In the genomic region with DNA sequence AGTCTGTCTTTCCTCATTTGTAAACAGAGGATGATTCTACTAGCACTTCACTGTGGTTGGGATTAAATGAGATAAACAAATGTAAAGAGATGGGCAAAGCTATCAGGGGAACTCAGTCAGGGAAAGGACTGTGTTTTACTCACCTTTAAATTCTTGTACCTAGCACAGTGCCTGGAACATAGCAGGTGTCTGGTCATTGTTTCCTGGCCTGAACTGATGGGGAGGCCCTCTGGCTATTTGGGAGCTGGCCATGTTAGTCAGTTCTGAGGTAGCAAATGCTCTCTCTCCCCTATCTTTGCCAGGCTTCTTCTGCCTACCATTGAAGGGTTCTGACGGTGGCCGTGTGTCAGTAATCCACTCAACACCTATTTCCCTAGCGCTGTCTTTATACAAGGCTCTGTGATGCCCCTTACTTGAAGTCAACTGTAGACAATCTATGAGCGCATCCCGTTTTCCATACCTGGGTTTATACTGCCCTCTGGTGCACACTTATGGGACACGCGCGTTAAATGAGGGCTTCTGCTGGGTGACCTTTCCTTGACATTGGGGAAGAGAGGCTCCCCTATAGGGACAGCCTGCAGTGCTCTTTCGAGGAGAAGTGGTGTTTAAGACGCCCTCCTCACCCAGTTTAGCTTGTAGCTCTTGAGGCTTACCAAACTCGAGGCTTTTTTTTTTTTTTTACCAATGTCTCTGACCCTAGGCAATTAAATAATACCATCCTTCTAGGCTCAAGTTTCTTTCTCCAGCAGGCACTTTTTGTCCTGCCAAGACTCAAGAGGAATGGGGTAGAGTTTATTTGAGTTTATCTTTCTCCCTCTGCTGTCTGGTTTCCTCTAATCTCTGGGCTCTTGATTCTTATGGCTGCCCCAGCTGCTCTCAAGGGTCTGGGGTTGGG, we compare ENCODE assay signal across 8 cellular contexts. TPM values are rescaled to one million over a fixed set of nuclear protein-coding genes. Genes with fewer than 3 reads are reported as not detected.
DNase-seq lines count a peak whose midpoint lies in the region; ATAC-seq, FAIRE-seq and TF ChIP-seq lines count a peak whose summit lies in the region.

No MANE protein-coding gene starts in this region.

- no peak overlapping the region for H3K4me3 Mint-ChIP-seq in activated T-cell treated with anti-CD3 and anti-CD28 coated beads, Interleukin-2, amount 50 U/mL, for 24 hours
- no peak overlapping the region for H3K4me3 Mint-ChIP-seq in neural progenitor cell

- H3K27ac ChIP-seq in A549 (no peak overlapping the region), PC-3 (ENCODE audit: low read length) (no peak overlapping the region), fibroblast of lung (ENCODE audit: insufficient read depth, low read length) (no peak overlapping the region), neural progenitor cell (no peak overlapping the region), stomach (peak overlapping the region in 1 of 5 donors; percentile 5)

- no peak overlapping the region for H3K4me2 ChIP-seq in A549
- H3K4me2 ChIP-seq in PC-3 (ENCODE audit: low read length) = no peak overlapping the region
- H3K4me2 ChIP-seq in fibroblast of lung (ENCODE audit: extremely low read depth, insufficient read depth, low read length) = no peak overlapping the region
- no peak overlapping the region for H3K4me2 ChIP-seq in neural progenitor cell

- DNase-seq in A549 (ENCODE audit: low read depth in 1 of 2, low spot score in 1 of 2) (peak; percentile 33 to 60), LHCN-M2 (ENCODE audit: low read depth) (peak; percentile 54), PC-3 (peak; percentile 80), fibroblast of lung (ENCODE audit: low read depth in 2 of 2) (peak; percentile 35 to 63), neural progenitor cell (ENCODE audit: low spot score) (peak; percentile 81), stomach (peak; percentile 66)
- DNase-seq in activated T-cell treated with anti-CD3 and anti-CD28 coated beads, Interleukin-2, amount 50 U/mL, for 24 hours = peak; percentile 76

- TF ChIP-seq EP300 in A549 (IDR thresholded peaks at IDR 0.05) = no peak
- TF ChIP-seq EP300 in stomach (IDR thresholded peaks at IDR 0.05) = no peak

- no peak for FAIRE-seq in A549 (lab: Jason Lieb, UNC)

- peak; percentile 89 to 92 for ATAC-seq in A549
- ATAC-seq in GM18867 (IDR thresholded peaks at IDR 0.05; ENCODE audit: unreplicated experiment) = peak; percentile 73
- peak; percentile 73 for ATAC-seq in PC-3

- no peak for TF ChIP-seq POLR2A in A549 (IDR thresholded peaks at IDR 0.05; ENCODE audit: low read length)
- no peak for TF ChIP-seq POLR2A in stomach (IDR thresholded peaks at IDR 0.05)

- H3K79me2 ChIP-seq in PC-3 (ENCODE audit: low read length) (no peaks in the 10 kb centered on the region), fibroblast of lung (ENCODE audit: control insufficient read depth, insufficient read depth, low read length) (no peaks in the 10 kb centered on the region), neural progenitor cell (ENCODE audit: low read depth) (no peaks in the 10 kb centered on the region)

- H3K4me1 ChIP-seq in A549 (no peaks in the 10 kb centered on the region), PC-3 (ENCODE audit: insufficient read depth, low read length) (peaks cover 5% of the 10 kb centered on the region; the same call in 1 of the 2 replicates), fibroblast of lung (ENCODE audit: control insufficient read depth, extremely low read depth, insufficient read depth, low read length) (no peaks in the 10 kb centered on the region), neural progenitor cell (peaks cover 4% of the 10 kb centered on the region), stomach (peaks cover 6 to 11% (median 9%) of the 10 kb centered on the region in 4 donors)

- H2AFZ ChIP-seq in PC-3 (ENCODE audit: low read length) (no peak overlapping the region), fibroblast of lung (ENCODE audit: low read length) (no peak overlapping the region), neural progenitor cell (replicated peaks) (no peak overlapping the region)

- no peaks in the 10 kb centered on the region for H3K9me3 Mint-ChIP-seq in activated T-cell treated with anti-CD3 and anti-CD28 coated beads, Interleukin-2, amount 50 U/mL, for 24 hours
- H3K9me3 Mint-ChIP-seq in neural progenitor cell = no peaks in the 10 kb centered on the region

- peak; percentile 79 to 87 for TF ChIP-seq RAD21 in A549 (conservative IDR thresholded peaks at IDR 0.05 in 1 of 2, IDR thresholded peaks at IDR 0.05 in 1 of 2)

- H3K4me3 ChIP-seq in A549 = no peak overlapping the region
- no peak overlapping the region for H3K4me3 ChIP-seq in PC-3 (ENCODE audit: low read length)
- H3K4me3 ChIP-seq in fibroblast of lung (replicated peaks in 1 of 4; ENCODE audit: control extremely low read depth in 1 of 4, insufficient read depth in 1 of 4, low read depth in 3 of 4, low read length in 4 of 4) = no peak overlapping the region
- H3K4me3 ChIP-seq in neural progenitor cell = no peak overlapping the region
- H3K4me3 ChIP-seq in stomach = no peak overlapping the region

- H3K27me3 ChIP-seq in PC-3 (ENCODE audit: low read length) (peaks cover 10% of the 10 kb centered on the region; the same call in 1 of the 2 replicates), fibroblast of lung (ENCODE audit: control insufficient read depth, insufficient read depth, low read length) (peaks cover 39% of the 10 kb centered on the region), neural progenitor cell (peaks cover 22% of the 10 kb centered on the region), stomach (peaks cover 0 to 34% (median 16%) of the 10 kb centered on the region in 3 donors)

- H3F3A ChIP-seq in PC-3 (ENCODE audit: low read length, unreplicated experiment) (no peaks in the 10 kb centered on the region), neural progenitor cell (ENCODE audit: low read depth) (peaks cover 9% of the 10 kb centered on the region)

- H3K9me3 ChIP-seq in A549 (no peaks in the 10 kb centered on the region), PC-3 (ENCODE audit: low read length) (no peaks in the 10 kb centered on the region), fibroblast of lung (ENCODE audit: control insufficient read depth, insufficient read depth, low read depth, low read length) (no peaks in the 10 kb centered on the region), neural progenitor cell (ENCODE audit: low read depth) (no peaks in the 10 kb centered on the region), stomach (no peaks in the 10 kb centered on the region)

- 1% methylated on average over 11 of the region's 11 CpGs for WGBS in A549 (ENCODE audit: missing lambda C conversion rate)
- WGBS in stomach, 5 donors = 2 to 5% (median 3%) methylated on average over 11 of the region's 11 CpGs

- BruUV-seq in PC-3 (replicated peaks; lab: Mats Ljungman, UMichigan) = no TSS peak

- H3K9ac ChIP-seq in PC-3 (ENCODE audit: low read length) (no peak overlapping the region), fibroblast of lung (ENCODE audit: insufficient read depth, low read length) (no peak overlapping the region), neural progenitor cell (no peak overlapping the region)

- H3K36me3 ChIP-seq in PC-3 (ENCODE audit: low read depth, low read length) (no peaks in the 10 kb centered on the region), fibroblast of lung (ENCODE audit: control insufficient read depth, insufficient read depth, low read length) (no peaks in the 10 kb centered on the region), neural progenitor cell (no peaks in the 10 kb centered on the region), stomach (no peaks in the 10 kb centered on the region)

- H4K20me1 ChIP-seq in PC-3 (ENCODE audit: low read length) (no peaks in the 10 kb centered on the region), fibroblast of lung (ENCODE audit: control insufficient read depth, extremely low read depth, insufficient read depth, low read length) (no peaks in the 10 kb centered on the region), neural progenitor cell (ENCODE audit: low read depth) (no peaks in the 10 kb centered on the region)

- H3K27ac Mint-ChIP-seq in activated T-cell treated with anti-CD3 and anti-CD28 coated beads, Interleukin-2, amount 50 U/mL, for 24 hours = no peak overlapping the region
- H3K27ac Mint-ChIP-seq in neural progenitor cell = no peak overlapping the region

- CTCF ChIA-PET in A549 (lab: Yijun Ruan, JAX) (interaction anchor here (0.6 to 7.2 kb wide), 40 partner anchors 9 to 250 kb away, joined by 3 to 181 read pairs (median 4); a partner anchor contains a TSS), PC-3 (lab: Charles Lee) (interaction anchor here (1.6 kb wide), 1 partner anchor 71 kb away, joined by 7 read pairs; no protein-coding TSS in a partner anchor)

- H3K4me1 Mint-ChIP-seq in activated T-cell treated with anti-CD3 and anti-CD28 coated beads, Interleukin-2, amount 50 U/mL, for 24 hours (ENCODE audit: low read depth) = peaks cover 6% of the 10 kb centered on the region
- H3K4me1 Mint-ChIP-seq in neural progenitor cell = peaks cover 15% of the 10 kb centered on the region

- H3K36me3 Mint-ChIP-seq in activated T-cell treated with anti-CD3 and anti-CD28 coated beads, Interleukin-2, amount 50 U/mL, for 24 hours (ENCODE audit: low read depth) = no peaks in the 10 kb centered on the region
- no peaks in the 10 kb centered on the region for H3K36me3 Mint-ChIP-seq in neural progenitor cell

- POLR2A ChIA-PET in A549 (lab: Yijun Ruan, JAX) = no interaction called here
- POLR2A ChIA-PET in PC-3 (lab: Charles Lee; ENCODE audit: unreplicated experiment) = interaction anchor here (0.6 kb wide), 1 partner anchor 67 kb away, joined by 5 read pairs; no protein-coding TSS in a partner anchor

- H3K27me3 Mint-ChIP-seq in activated T-cell treated with anti-CD3 and anti-CD28 coated beads, Interleukin-2, amount 50 U/mL, for 24 hours = peaks cover 26% of the 10 kb centered on the region
- no peaks in the 10 kb centered on the region for H3K27me3 Mint-ChIP-seq in neural progenitor cell (ENCODE audit: insufficient read depth, low read depth)

- intact Hi-C loops in PC-3 (cut with micrococcal nuclease) = loop anchor here (1.0 to 2.0 kb wide), 3 partner anchors 70 to 242 kb away; no protein-coding TSS in a partner anchor
- intact Hi-C loops in stomach (cut with DNase I; ENCODE audit: low total_unique reads) = no loop called here

- H3K9me2 ChIP-seq in PC-3 (replicated peaks; ENCODE audit: low read length) = no peaks in the 10 kb centered on the region

- TF ChIP-seq CTCF in A549 (IDR thresholded peaks at IDR 0.05) = peak; percentile 74
- peak; percentile 88 for TF ChIP-seq CTCF in PC-3 (conservative IDR thresholded peaks at IDR 0.05; ENCODE audit: low read depth, low read length)
- TF ChIP-seq CTCF in fibroblast of lung (conservative IDR thresholded peaks at IDR 0.05 in 1 of 2, IDR thresholded peaks at IDR 0.05 in 1 of 2; ENCODE audit: low read depth in 1 of 2, low read length in 2 of 2) = peak; percentile 81 to 84
- TF ChIP-seq CTCF in neural progenitor cell (IDR thresholded peaks at IDR 0.05) = peak; percentile 86
- peak in 5 of 7 experiments; percentile 49 to 83 (median 60) for TF ChIP-seq CTCF in stomach (IDR thresholded peaks at IDR 0.05)

RNA-seq across cellular contexts. Expression of a gene that starts 4.0 kb away (rescaled TPM):
- polyA plus RNA-seq in A549 (2011; rRNA removed) (not detected in 2 replicates), A549 (2017; fragmentation: RNase III; extraction: RNeasy Plus Mini Kit Qiagen cat#74134 plus additional on column Dnase treatment) (not detected in 3 replicates), fibroblast of lung (not detected in 2 replicates), stomach (not detected)
- not detected in 2 replicates for polyA plus RNA-seq in A549 (2012; cell fraction: cytosol; rRNA removed)
- not detected in 2 replicates for polyA plus RNA-seq in A549 (2012; cell fraction: nucleus; rRNA removed)
- not detected in 2 replicates for polyA minus RNA-seq in A549 (2011; rRNA and poly(A)+ RNA removed)
- total RNA-seq in LHCN-M2 (2014; rRNA removed) (not detected in 2 replicates), PC-3 (2014; rRNA removed) (not detected in 2 replicates), fibroblast of lung (under 0.01 TPM in 1 of 2 replicates, not detected in the other), neural progenitor cell (ENCODE audit: low replicate concordance) (0.25 TPM in 1 of 2 replicates, not detected in the other), stomach (not detected)
- not detected for polyA plus RNA-seq in LHCN-M2 (2012)
- not detected in 2 replicates for polyA plus RNA-seq in fibroblast of lung (2012)
- not detected in 2 replicates for polyA minus RNA-seq in fibroblast of lung (ENCODE audit: low replicate concordance)

RNA-seq across cellular contexts. Expression of a gene that starts 25.3 kb away (rescaled TPM):
- polyA plus RNA-seq in A549 (2011; rRNA removed) = 4.0 and 4.3 TPM in 2 replicates
- polyA plus RNA-seq in A549 (2012; cell fraction: cytosol; rRNA removed) = 7.2 and 8.3 TPM in 2 replicates
- 13.7 and 19.1 TPM in 2 replicates for polyA plus RNA-seq in A549 (2012; cell fraction: nucleus; rRNA removed)
- 6.2 to 6.8 TPM (median 6.6 TPM) in 3 replicates for polyA plus RNA-seq in A549 (2017; fragmentation: RNase III; extraction: RNeasy Plus Mini Kit Qiagen cat#74134 plus additional on column Dnase treatment)
- polyA minus RNA-seq in A549 (2011; rRNA and poly(A)+ RNA removed) = 9.8 and 10.9 TPM in 2 replicates
- 17.1 and 23.1 TPM in 2 replicates for total RNA-seq in LHCN-M2 (2014; rRNA removed)
- polyA plus RNA-seq in LHCN-M2 (2012) = 6.0 TPM
- 26.2 and 30.4 TPM in 2 replicates for total RNA-seq in PC-3 (2014; rRNA removed)
- 16.4 and 24.3 TPM in 2 replicates for total RNA-seq in fibroblast of lung
- 3.4 and 5.5 TPM in 2 replicates for polyA plus RNA-seq in fibroblast of lung
- 4.9 and 9.1 TPM in 2 replicates for polyA plus RNA-seq in fibroblast of lung (2012)
- 7.0 and 12.8 TPM in 2 replicates for polyA minus RNA-seq in fibroblast of lung (ENCODE audit: low replicate concordance)
- total RNA-seq in neural progenitor cell (ENCODE audit: low replicate concordance) = 16.1 and 29.3 TPM in 2 replicates
- 10 to 100 TPM in 2 of 5 donors, 1 to 10 TPM in 3; 6.4 to 19.3 (median 8.0) TPM for total RNA-seq in stomach
- polyA plus RNA-seq in stomach = 1 to 10 TPM; 2.9 to 4.2 (median 3.1) TPM

RNA-seq across cellular contexts. Expression of a gene that starts 49.0 kb away (rescaled TPM):
- polyA plus RNA-seq in A549 (2011; rRNA removed) (14.4 and 20.5 TPM in 2 replicates), A549 (2017; fragmentation: RNase III; extraction: RNeasy Plus Mini Kit Qiagen cat#74134 plus additional on column Dnase treatment) (12.6 to 13.0 TPM (median 12.8 TPM) in 3 replicates), fibroblast of lung (18.7 and 19.4 TPM in 2 replicates), stomach (1 to 10 TPM; 5.4 to 6.4 (median 6.4) TPM)
- 3.6 and 3.9 TPM in 2 replicates for polyA plus RNA-seq in A549 (2012; cell fraction: cytosol; rRNA removed)
- polyA plus RNA-seq in A549 (2012; cell fraction: nucleus; rRNA removed) = 3.1 and 3.6 TPM in 2 replicates
- 10.7 and 10.8 TPM in 2 replicates for polyA minus RNA-seq in A549 (2011; rRNA and poly(A)+ RNA removed)
- total RNA-seq in LHCN-M2 (2014; rRNA removed) (31.4 and 35.0 TPM in 2 replicates), PC-3 (2014; rRNA removed) (19.7 and 23.0 TPM in 2 replicates), fibroblast of lung (22.5 and 23.9 TPM in 2 replicates), neural progenitor cell (ENCODE audit: low replicate concordance) (37.9 and 53.6 TPM in 2 replicates), stomach (10 to 100 TPM in 3 of 5 donors, 1 to 10 TPM in 2; 4.9 to 29.2 (median 10.3) TPM)
- polyA plus RNA-seq in LHCN-M2 (2012) = 9.3 TPM
- polyA plus RNA-seq in fibroblast of lung (2012) = 13.1 and 14.2 TPM in 2 replicates
- polyA minus RNA-seq in fibroblast of lung (ENCODE audit: low replicate concordance) = 2.7 and 4.1 TPM in 2 replicates
